In the genomic region with DNA sequence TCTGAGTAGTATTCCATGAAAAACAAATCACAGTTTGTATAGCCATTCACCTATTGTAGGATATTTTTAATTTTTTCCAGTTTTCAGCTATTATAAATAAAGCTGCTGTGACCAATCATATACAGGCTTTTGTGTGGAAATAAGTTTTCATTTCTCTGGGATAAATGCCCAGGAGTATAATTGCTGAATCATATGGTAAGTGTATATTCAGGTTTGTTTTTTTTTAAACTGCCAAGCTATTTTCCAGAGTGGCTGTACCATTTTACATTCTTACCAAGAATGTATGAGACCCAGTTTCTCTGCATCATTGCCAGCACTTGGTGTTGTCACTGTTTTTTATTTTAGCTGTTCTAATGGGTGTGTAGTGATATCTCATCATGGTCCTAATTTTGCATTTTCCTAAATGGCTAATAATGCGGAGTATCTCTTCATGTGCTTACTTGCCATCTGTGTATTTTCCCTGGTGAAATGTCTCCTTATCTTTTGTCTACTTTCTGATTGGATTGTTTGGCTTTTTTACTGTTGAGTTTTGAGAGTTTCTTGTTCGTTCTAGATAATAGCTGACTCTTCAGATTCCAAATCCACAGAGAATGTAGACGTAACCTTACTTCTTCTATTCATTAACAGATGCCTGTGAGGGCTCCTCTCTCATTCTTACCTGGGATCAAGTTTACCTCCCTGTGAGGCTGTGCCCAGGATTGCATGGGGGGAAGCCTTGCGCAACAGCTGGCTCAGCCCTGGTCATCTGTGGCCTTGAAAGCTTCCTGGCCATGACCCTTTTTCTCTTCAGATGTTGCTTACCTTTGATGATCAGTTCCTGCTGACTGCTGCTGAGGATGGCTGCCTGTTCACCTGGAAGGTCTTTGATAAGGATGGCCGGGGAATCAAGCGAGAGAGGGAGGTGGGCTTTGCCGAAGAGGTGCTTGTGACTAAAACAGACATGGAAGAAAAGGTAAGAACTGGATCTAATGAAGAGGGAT, we compare ENCODE assay signal across 2 cellular contexts.
TF ChIP-seq lines count a peak whose summit lies in the region.

No MANE protein-coding gene starts in this region.

TF ChIP-seq in SK-N-SH, 30 proteins besides CTCF, POLR2A, EP300 and RAD21 (continued from another document):
- TF ChIP-seq TEAD4 (IDR thresholded peaks at IDR 0.05; ENCODE audit: borderline replicate concordance, insufficient read depth) (no peak), FOXM1 (IDR thresholded peaks at IDR 0.05; ENCODE audit: low read depth) (no peak), MXI1 (IDR thresholded peaks at IDR 0.05; ENCODE audit: low read depth, low read length) (no peak), EZH2phosphoT487 (IDR thresholded peaks at IDR 0.05; ENCODE audit: borderline replicate concordance, low read depth) (no peak), ELF1 (IDR thresholded peaks at IDR 0.05) (no peak), IRF3 (IDR thresholded peaks at IDR 0.05; ENCODE audit: low read depth, low read length) (no peak), SMC3 (IDR thresholded peaks at IDR 0.05; ENCODE audit: low read depth, low read length) (no peak)
- TF ChIP-seq, protein P1, sequence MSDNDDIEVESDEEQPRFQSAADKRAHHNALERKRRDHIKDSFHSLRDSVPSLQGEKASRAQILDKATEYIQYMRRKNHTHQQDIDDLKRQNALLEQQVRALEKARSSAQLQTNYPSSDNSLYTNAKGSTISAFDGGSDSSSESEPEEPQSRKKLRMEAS (IDR thresholded peaks at IDR 0.05; ENCODE audit: low read depth), result no peak

TF ChIP-seq in SK-N-SH treated with all-trans-retinoic acid at 6 μM for 48 hours, 23 proteins besides CTCF, POLR2A, EP300 and RAD21 (continued from another document):
- TF ChIP-seq, protein P2, sequence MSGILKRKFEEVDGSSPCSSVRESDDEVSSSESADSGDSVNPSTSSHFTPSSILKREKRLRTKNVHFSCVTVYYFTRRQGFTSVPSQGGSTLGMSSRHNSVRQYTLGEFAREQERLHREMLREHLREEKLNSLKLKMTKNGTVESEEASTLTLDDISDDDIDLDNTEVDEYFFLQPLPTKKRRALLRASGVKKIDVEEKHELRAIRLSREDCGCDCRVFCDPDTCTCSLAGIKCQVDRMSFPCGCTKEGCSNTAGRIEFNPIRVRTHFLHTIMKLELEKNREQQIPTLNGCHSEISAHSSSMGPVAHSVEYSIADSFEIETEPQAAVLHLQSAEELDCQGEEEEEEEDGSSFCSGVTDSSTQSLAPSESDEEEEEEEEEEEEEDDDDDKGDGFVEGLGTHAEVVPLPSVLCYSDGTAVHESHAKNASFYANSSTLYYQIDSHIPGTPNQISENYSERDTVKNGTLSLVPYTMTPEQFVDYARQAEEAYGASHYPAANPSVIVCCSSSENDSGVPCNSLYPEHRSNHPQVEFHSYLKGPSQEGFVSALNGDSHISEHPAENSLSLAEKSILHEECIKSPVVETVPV (CRISPR knock-in tag; IDR thresholded peaks at IDR 0.05), result no peak
- TF ChIP-seq ISL1 (CRISPR knock-in tag; IDR thresholded peaks at IDR 0.05), result no peak
- no peak for TF ChIP-seq ARNTL (CRISPR knock-in tag; IDR thresholded peaks at IDR 0.05; ENCODE audit: borderline replicate concordance, low read depth)
- TF ChIP-seq ZFP30 (CRISPR knock-in tag; IDR thresholded peaks at IDR 0.05), result no peak
- TF ChIP-seq ZNF565 (CRISPR knock-in tag; conservative IDR thresholded peaks at IDR 0.05; ENCODE audit: low read depth), result no peak
